16 cellular contexts compared by ENCODE assay signal in the genomic region with DNA sequence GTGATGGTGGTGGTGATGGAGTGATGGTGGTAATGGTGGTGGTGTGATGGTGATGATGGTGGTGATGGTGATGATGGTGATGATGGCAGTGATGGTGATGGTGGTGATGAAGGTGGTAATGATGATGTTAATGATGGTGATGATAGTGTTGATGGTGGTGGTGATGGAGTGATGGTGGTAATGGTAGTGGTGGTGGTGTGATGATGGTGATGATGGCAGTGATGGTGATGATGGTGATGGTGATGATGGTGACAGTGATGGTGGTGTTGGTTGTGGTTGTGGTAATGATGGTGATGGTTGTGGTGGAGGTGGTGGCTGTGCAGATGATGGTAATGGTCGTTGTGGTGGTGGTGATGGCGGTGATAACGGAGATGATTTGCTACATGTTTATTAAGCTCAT. TPM values are rescaled to one million over a fixed set of nuclear protein-coding genes. Genes with fewer than 3 reads are reported as not detected.
DNase-seq lines count a peak whose midpoint lies in the region; ATAC-seq, FAIRE-seq and TF ChIP-seq lines count a peak whose summit lies in the region.
"Had no signal": no experiment of that assay in that cellular context is flagged by ENCODE, and none has a peak within 500 bp of the region (broad histone marks: within the 10 kb centered on the region; RNA-seq: fewer than 3 reads in every experiment).

No MANE protein-coding gene starts in this region.

- TF ChIP-seq POLR2A in HepG2 (IDR thresholded peaks at IDR 0.05; ENCODE audit: insufficient read depth in 1 of 2, low read depth in 2 of 2, low read length in 2 of 2), result no peak
- no peak for TF ChIP-seq POLR2A in right lobe of liver (IDR thresholded peaks at IDR 0.05)

- H3K27me3 ChIP-seq in HepG2 (ENCODE audit: control insufficient read depth in 1 of 2, insufficient read depth in 2 of 2, low read length in 2 of 2) (no peaks in the 10 kb centered on the region), right lobe of liver (no peaks in the 10 kb centered on the region)

- intact Hi-C loops in HepG2 (cut with micrococcal nuclease; ENCODE audit: unreplicated experiment) (loop anchor here (1.0 kb wide), 1 partner anchor 8 kb away; no protein-coding TSS in a partner anchor), right lobe of liver (cut with DNase I) (loop anchor here in 1 of 2 donors (10.0 kb wide), 1 partner anchor 49 kb away; the partner anchor contains the start of gene SURF6)

- TF ChIP-seq CTCF in HepG2 (CRISPR knock-in tag; IDR thresholded peaks at IDR 0.05), result no peak
- TF ChIP-seq CTCF in right lobe of liver (IDR thresholded peaks at IDR 0.05), result no peak

- H3K4me3 ChIP-seq in HepG2 (replicated peaks in 1 of 3; ENCODE audit: insufficient read depth in 1 of 3, low read depth in 2 of 3, low read length in 3 of 3) (no peak overlapping the region), right lobe of liver (no peak overlapping the region)
- H3K4me3 ChIP-seq: A549, GM23248 had no signal

- no peaks in the 10 kb centered on the region for H3K36me3 ChIP-seq in HepG2 (replicated peaks in 1 of 2; ENCODE audit: control insufficient read depth in 1 of 2, insufficient read depth in 2 of 2, low read length in 2 of 2)
- H3K36me3 ChIP-seq in right lobe of liver, result no peaks in the 10 kb centered on the region

- in situ Hi-C loops in HepG2 (cut with HindIII; ENCODE audit: extremely low pct_ligation_motif_present, low pct_unique_long_range_greater_than_20kb), result no loop called here

- H3K27ac ChIP-seq in HepG2 (ENCODE audit: extremely low read length, insufficient read depth, low read length) (no peak overlapping the region), right lobe of liver (no peak overlapping the region)
- H3K27ac ChIP-seq: 22Rv1, A549, C4-2B, GM23248 had no signal

- POLR2A ChIA-PET in HepG2 (lab: Yijun Ruan, JAX), result interaction anchor here (3.7 kb wide), 1 partner anchor 35 kb away, joined by 18 read pairs; the partner anchor contains the start of genes MED22 and RPL7A

- H4K20me1 ChIP-seq in HepG2 (ENCODE audit: insufficient read depth, low read length), result no peaks in the 10 kb centered on the region

- BruUV-seq in HepG2 (replicated peaks; lab: Mats Ljungman, UMichigan), result no TSS peak

- 88% methylated on average over 3 of the region's 3 CpGs for WGBS in HepG2 (ENCODE audit: low lambda C conversion rate)
- WGBS in right lobe of liver (ENCODE audit: insufficient coverage, low coverage, low lambda C conversion rate, missing lambda C conversion rate), result 100% methylated on average over 2 of the region's 3 CpGs

- FAIRE-seq in HepG2 (lab: Jason Lieb, UNC), result no peak
- FAIRE-seq: A549, D721Med, G401.6, GM12891 had no signal

- H3K9me3 ChIP-seq in HepG2 (ENCODE audit: low read length) (peaks cover 10% of the 10 kb centered on the region; the same call in 1 of the 2 replicates), right lobe of liver (no peaks in the 10 kb centered on the region)
- H3K9me3 ChIP-seq: A549, Caco-2 had no signal

- no peak overlapping the region for H2AFZ ChIP-seq in HepG2 (ENCODE audit: low read length)
- H2AFZ ChIP-seq: GM23248 had no signal

- no peaks in the 10 kb centered on the region for H3K79me2 ChIP-seq in HepG2 (ENCODE audit: insufficient read depth, low read length)

- TF ChIP-seq RAD21 in HepG2 (CRISPR knock-in tag; IDR thresholded peaks at IDR 0.05), result no peak

- H3K4me1 ChIP-seq in HepG2 (ENCODE audit: insufficient read depth, low read length), result peaks cover 65% of the 10 kb centered on the region
- H3K4me1 ChIP-seq in right lobe of liver, result no peaks in the 10 kb centered on the region
- H3K4me1 ChIP-seq: A549, Caco-2 had no signal

- DNase-seq in HepG2 (ENCODE audit: low spot score), result no peak
- no peak for DNase-seq in right lobe of liver
- no peak for DNase-seq in stimulated activated CD4-positive, alpha-beta T cell treated with anti-CD3 and anti-CD28 coated beads, Interleukin-15, amount 100 ng/mL, for 24 hours
- no peak for DNase-seq in H4 (ENCODE audit: low spot score)
- DNase-seq: AML-193; Caco-2; CD4-positive, alpha-beta T cell; GM23248; H7 had no signal

- no peak overlapping the region for H3K9ac ChIP-seq in HepG2 (ENCODE audit: insufficient read depth, low read depth, low read length)
- H3K9ac ChIP-seq: GM23248 had no signal

- ATAC-seq in HepG2, result no peak
- no peak for ATAC-seq in right lobe of liver
- ATAC-seq: A549, HCT116 had no signal

- TF ChIP-seq EP300 in HepG2 (IDR thresholded peaks at IDR 0.05; ENCODE audit: low read depth in 2 of 2, low read length in 2 of 2) (no peak), HepG2 (CRISPR knock-in tag; IDR thresholded peaks at IDR 0.05; ENCODE audit: borderline replicate concordance) (no peak)

- H3K4me2 ChIP-seq in HepG2 (ENCODE audit: low read depth, low read length), result no peak overlapping the region
- H3K4me2 ChIP-seq: A549 had no signal

- CTCF ChIA-PET in HepG2 (lab: Yijun Ruan, JAX; ENCODE audit: low intra/inter-chr PET ratio, low total read pairs), result no interaction called here

RNA-seq across cellular contexts. Expression of gene STKLD1, which starts 7.3 kb away (rescaled TPM):
- total RNA-seq in HepG2 (2016; rRNA removed; fragmentation: Illumina TruSeq; extraction: Trizol) (1.1 and 2.2 TPM in 2 replicates), right lobe of liver (1 to 10 TPM in 2 of 6 experiments, under 1 TPM in 3, not detected in 1; 0.43 to 2.6 (median 0.81) TPM)
- 3.2 and 4.6 TPM in 2 replicates for total RNA-seq in HepG2 (2016; cell fraction: cytosol; rRNA removed; fragmentation: Illumina TruSeq; extraction: Trizol; ENCODE audit: low read depth)
- 1.6 TPM in 2 replicates for total RNA-seq in HepG2 (2016; cell fraction: insoluble cytoplasmic fraction; rRNA removed; fragmentation: Illumina TruSeq; extraction: Trizol)
- 3.7 and 4.8 TPM in 2 replicates for total RNA-seq in HepG2 (2016; cell fraction: membrane; rRNA removed; fragmentation: Illumina TruSeq; extraction: Trizol)
- total RNA-seq in HepG2 (2016; cell fraction: nucleus; rRNA removed; fragmentation: Illumina TruSeq; extraction: Trizol), result 0.53 and 0.75 TPM in 2 replicates
- polyA plus RNA-seq in HepG2 (2011; rRNA removed), result 1.5 and 3.8 TPM in 2 replicates
- 2.0 and 2.7 TPM in 2 replicates for polyA plus RNA-seq in HepG2 (2011; cell fraction: cytosol; rRNA removed)
- polyA plus RNA-seq in HepG2 (2011; cell fraction: nucleus; rRNA removed), result 0.87 and 3.7 TPM in 2 replicates
- 3.1 and 4.8 TPM in 2 replicates for polyA plus RNA-seq in HepG2 (2012)
- polyA plus RNA-seq in HepG2 (2016; cell fraction: cytosol; fragmentation: Illumina TruSeq; extraction: Trizol; ENCODE audit: low read depth), result 4.2 and 4.8 TPM in 2 replicates
- polyA plus RNA-seq in HepG2 (2016; cell fraction: insoluble cytoplasmic fraction; fragmentation: Illumina TruSeq; extraction: Trizol; ENCODE audit: low read depth), result 1.5 and 2.2 TPM in 2 replicates
- polyA plus RNA-seq in HepG2 (2016; cell fraction: membrane; fragmentation: Illumina TruSeq; extraction: Trizol; ENCODE audit: low read depth), result 3.8 and 5.3 TPM in 2 replicates
- 1.2 and 2.1 TPM in 2 replicates for polyA plus RNA-seq in HepG2 (2016; cell fraction: nucleus; fragmentation: Illumina TruSeq; extraction: Trizol; ENCODE audit: insufficient read depth, low read depth)
- polyA minus RNA-seq in HepG2 (2011; rRNA and poly(A)+ RNA removed; ENCODE audit: low replicate concordance), result 0.56 and 1.5 TPM in 2 replicates
- polyA minus RNA-seq in HepG2 (2011; cell fraction: cytosol; rRNA and poly(A)+ RNA removed), result 0.59 TPM in 1 of 2 replicates, not detected in the other
- polyA minus RNA-seq in HepG2 (2011; cell fraction: nucleus; rRNA and poly(A)+ RNA removed), result 0.77 and 1.1 TPM in 2 replicates
- total RNA-seq in H4 (2014; rRNA removed; shearing (Covaris generic)), result 0.62 and 1.0 TPM in 2 replicates

RNA-seq across cellular contexts. Expression of gene SURF4, which starts 7.6 kb away (rescaled TPM):
- 135 and 265 TPM in 2 replicates for total RNA-seq in HepG2 (2016; rRNA removed; fragmentation: Illumina TruSeq; extraction: Trizol)
- 32.2 and 32.9 TPM in 2 replicates for total RNA-seq in HepG2 (2016; cell fraction: cytosol; rRNA removed; fragmentation: Illumina TruSeq; extraction: Trizol; ENCODE audit: low read depth)
- 115 and 269 TPM in 2 replicates for total RNA-seq in HepG2 (2016; cell fraction: insoluble cytoplasmic fraction; rRNA removed; fragmentation: Illumina TruSeq; extraction: Trizol)
- 110 and 114 TPM in 2 replicates for total RNA-seq in HepG2 (2016; cell fraction: membrane; rRNA removed; fragmentation: Illumina TruSeq; extraction: Trizol)
- 228 and 275 TPM in 2 replicates for total RNA-seq in HepG2 (2016; cell fraction: nucleus; rRNA removed; fragmentation: Illumina TruSeq; extraction: Trizol)
- 220 and 224 TPM in 2 replicates for polyA plus RNA-seq in HepG2 (2011; rRNA removed)
- 264 and 277 TPM in 2 replicates for polyA plus RNA-seq in HepG2 (2011; cell fraction: cytosol; rRNA removed)
- polyA plus RNA-seq in HepG2 (2011; cell fraction: nucleus; rRNA removed), result 180 and 191 TPM in 2 replicates
- polyA plus RNA-seq in HepG2 (2012), result 188 and 224 TPM in 2 replicates
- 32.1 and 37.0 TPM in 2 replicates for polyA plus RNA-seq in HepG2 (2016; cell fraction: cytosol; fragmentation: Illumina TruSeq; extraction: Trizol; ENCODE audit: low read depth)
- polyA plus RNA-seq in HepG2 (2016; cell fraction: insoluble cytoplasmic fraction; fragmentation: Illumina TruSeq; extraction: Trizol; ENCODE audit: low read depth), result 124 and 145 TPM in 2 replicates
- polyA plus RNA-seq in HepG2 (2016; cell fraction: membrane; fragmentation: Illumina TruSeq; extraction: Trizol; ENCODE audit: low read depth), result 76.2 and 78.0 TPM in 2 replicates
- 397 and 400 TPM in 2 replicates for polyA plus RNA-seq in HepG2 (2016; cell fraction: nucleus; fragmentation: Illumina TruSeq; extraction: Trizol; ENCODE audit: insufficient read depth, low read depth)
- polyA minus RNA-seq in HepG2 (2011; rRNA and poly(A)+ RNA removed; ENCODE audit: low replicate concordance), result 375 and 710 TPM in 2 replicates
- 173 and 200 TPM in 2 replicates for polyA minus RNA-seq in HepG2 (2011; cell fraction: cytosol; rRNA and poly(A)+ RNA removed)
- polyA minus RNA-seq in HepG2 (2011; cell fraction: nucleus; rRNA and poly(A)+ RNA removed), result 72.5 and 84.8 TPM in 2 replicates
- total RNA-seq in right lobe of liver, result 100 to 1,000 TPM; 181 to 243 (median 213) TPM
- total RNA-seq in H4 (2014; rRNA removed; shearing (Covaris generic)), result 220 and 254 TPM in 2 replicates

RNA-seq across cellular contexts. Expression of gene SURF2, which starts 27.1 kb away (rescaled TPM):
- total RNA-seq in HepG2 (2016; rRNA removed; fragmentation: Illumina TruSeq; extraction: Trizol) (10.3 and 13.6 TPM in 2 replicates), right lobe of liver (10 to 100 TPM in 2 of 6 experiments, 1 to 10 TPM in 4; 6.3 to 16.9 (median 8.2) TPM)
- total RNA-seq in HepG2 (2016; cell fraction: cytosol; rRNA removed; fragmentation: Illumina TruSeq; extraction: Trizol; ENCODE audit: low read depth), result 10.3 and 15.8 TPM in 2 replicates
- 12.0 and 12.6 TPM in 2 replicates for total RNA-seq in HepG2 (2016; cell fraction: insoluble cytoplasmic fraction; rRNA removed; fragmentation: Illumina TruSeq; extraction: Trizol)
- total RNA-seq in HepG2 (2016; cell fraction: membrane; rRNA removed; fragmentation: Illumina TruSeq; extraction: Trizol), result 10.0 and 13.9 TPM in 2 replicates
- total RNA-seq in HepG2 (2016; cell fraction: nucleus; rRNA removed; fragmentation: Illumina TruSeq; extraction: Trizol), result 4.1 and 4.4 TPM in 2 replicates
- 6.1 and 6.3 TPM in 2 replicates for polyA plus RNA-seq in HepG2 (2011; rRNA removed)
- 6.8 and 9.7 TPM in 2 replicates for polyA plus RNA-seq in HepG2 (2011; cell fraction: cytosol; rRNA removed)
- 6.6 and 8.7 TPM in 2 replicates for polyA plus RNA-seq in HepG2 (2011; cell fraction: nucleus; rRNA removed)
- 6.8 and 8.6 TPM in 2 replicates for polyA plus RNA-seq in HepG2 (2012)
- polyA plus RNA-seq in HepG2 (2016; cell fraction: cytosol; fragmentation: Illumina TruSeq; extraction: Trizol; ENCODE audit: low read depth), result 14.4 and 20.2 TPM in 2 replicates
- polyA plus RNA-seq in HepG2 (2016; cell fraction: insoluble cytoplasmic fraction; fragmentation: Illumina TruSeq; extraction: Trizol; ENCODE audit: low read depth), result 19.8 and 21.6 TPM in 2 replicates
- polyA plus RNA-seq in HepG2 (2016; cell fraction: membrane; fragmentation: Illumina TruSeq; extraction: Trizol; ENCODE audit: low read depth), result 12.6 and 15.8 TPM in 2 replicates
- 11.3 and 11.9 TPM in 2 replicates for polyA plus RNA-seq in HepG2 (2016; cell fraction: nucleus; fragmentation: Illumina TruSeq; extraction: Trizol; ENCODE audit: insufficient read depth, low read depth)
- 3.5 and 24.4 TPM in 2 replicates for polyA minus RNA-seq in HepG2 (2011; rRNA and poly(A)+ RNA removed; ENCODE audit: low replicate concordance)
- 2.3 and 5.0 TPM in 2 replicates for polyA minus RNA-seq in HepG2 (2011; cell fraction: cytosol; rRNA and poly(A)+ RNA removed)
- polyA minus RNA-seq in HepG2 (2011; cell fraction: nucleus; rRNA and poly(A)+ RNA removed), result 1.6 and 2.3 TPM in 2 replicates
- total RNA-seq in H4 (2014; rRNA removed; shearing (Covaris generic)), result 22.1 and 23.0 TPM in 2 replicates

RNA-seq across cellular contexts. Expression of gene SURF1, which starts 27.2 kb away (rescaled TPM):
- total RNA-seq in HepG2 (2016; rRNA removed; fragmentation: Illumina TruSeq; extraction: Trizol) (10.6 and 17.8 TPM in 2 replicates), right lobe of liver (10 to 100 TPM; 37.4 to 68.8 (median 44.5) TPM)
- total RNA-seq in HepG2 (2016; cell fraction: cytosol; rRNA removed; fragmentation: Illumina TruSeq; extraction: Trizol; ENCODE audit: low read depth), result 21.0 and 25.4 TPM in 2 replicates
- total RNA-seq in HepG2 (2016; cell fraction: insoluble cytoplasmic fraction; rRNA removed; fragmentation: Illumina TruSeq; extraction: Trizol), result 9.6 and 18.9 TPM in 2 replicates
- 22.4 and 26.0 TPM in 2 replicates for total RNA-seq in HepG2 (2016; cell fraction: membrane; rRNA removed; fragmentation: Illumina TruSeq; extraction: Trizol)
- total RNA-seq in HepG2 (2016; cell fraction: nucleus; rRNA removed; fragmentation: Illumina TruSeq; extraction: Trizol), result 13.9 and 14.0 TPM in 2 replicates
- polyA plus RNA-seq in HepG2 (2011; rRNA removed), result 39.2 and 40.7 TPM in 2 replicates
- 29.3 and 32.3 TPM in 2 replicates for polyA plus RNA-seq in HepG2 (2011; cell fraction: cytosol; rRNA removed)
- 29.7 and 32.0 TPM in 2 replicates for polyA plus RNA-seq in HepG2 (2011; cell fraction: nucleus; rRNA removed)
- polyA plus RNA-seq in HepG2 (2012), result 22.8 and 26.6 TPM in 2 replicates
- 52.7 and 53.1 TPM in 2 replicates for polyA plus RNA-seq in HepG2 (2016; cell fraction: cytosol; fragmentation: Illumina TruSeq; extraction: Trizol; ENCODE audit: low read depth)
- polyA plus RNA-seq in HepG2 (2016; cell fraction: insoluble cytoplasmic fraction; fragmentation: Illumina TruSeq; extraction: Trizol; ENCODE audit: low read depth), result 19.0 and 20.1 TPM in 2 replicates
- 38.1 and 44.5 TPM in 2 replicates for polyA plus RNA-seq in HepG2 (2016; cell fraction: membrane; fragmentation: Illumina TruSeq; extraction: Trizol; ENCODE audit: low read depth)
- 46.1 and 51.6 TPM in 2 replicates for polyA plus RNA-seq in HepG2 (2016; cell fraction: nucleus; fragmentation: Illumina TruSeq; extraction: Trizol; ENCODE audit: insufficient read depth, low read depth)
- polyA minus RNA-seq in HepG2 (2011; rRNA and poly(A)+ RNA removed; ENCODE audit: low replicate concordance), result 14.4 and 46.3 TPM in 2 replicates
- polyA minus RNA-seq in HepG2 (2011; cell fraction: cytosol; rRNA and poly(A)+ RNA removed), result 8.0 and 10.5 TPM in 2 replicates
- 7.1 and 7.5 TPM in 2 replicates for polyA minus RNA-seq in HepG2 (2011; cell fraction: nucleus; rRNA and poly(A)+ RNA removed)
- total RNA-seq in H4 (2014; rRNA removed; shearing (Covaris generic)), result 45.4 and 72.0 TPM in 2 replicates

RNA-seq across cellular contexts. Expression of gene REXO4, which starts 34.4 kb away (rescaled TPM):
- total RNA-seq in HepG2 (2016; rRNA removed; fragmentation: Illumina TruSeq; extraction: Trizol) (30.4 and 32.9 TPM in 2 replicates), right lobe of liver (10 to 100 TPM in 5 of 6 experiments, 1 to 10 TPM in 1; 9.5 to 19.9 (median 12.0) TPM)
- 13.1 and 13.7 TPM in 2 replicates for total RNA-seq in HepG2 (2016; cell fraction: cytosol; rRNA removed; fragmentation: Illumina TruSeq; extraction: Trizol; ENCODE audit: low read depth)
- 30.5 and 30.8 TPM in 2 replicates for total RNA-seq in HepG2 (2016; cell fraction: insoluble cytoplasmic fraction; rRNA removed; fragmentation: Illumina TruSeq; extraction: Trizol)
- 26.1 and 26.5 TPM in 2 replicates for total RNA-seq in HepG2 (2016; cell fraction: membrane; rRNA removed; fragmentation: Illumina TruSeq; extraction: Trizol)
- 13.7 and 15.5 TPM in 2 replicates for total RNA-seq in HepG2 (2016; cell fraction: nucleus; rRNA removed; fragmentation: Illumina TruSeq; extraction: Trizol)
- polyA plus RNA-seq in HepG2 (2011; rRNA removed), result 18.5 and 20.2 TPM in 2 replicates
- 20.6 and 24.2 TPM in 2 replicates for polyA plus RNA-seq in HepG2 (2011; cell fraction: cytosol; rRNA removed)
- polyA plus RNA-seq in HepG2 (2011; cell fraction: nucleus; rRNA removed), result 13.1 and 13.9 TPM in 2 replicates
- 18.4 and 20.8 TPM in 2 replicates for polyA plus RNA-seq in HepG2 (2012)
- 13.2 and 14.9 TPM in 2 replicates for polyA plus RNA-seq in HepG2 (2016; cell fraction: cytosol; fragmentation: Illumina TruSeq; extraction: Trizol; ENCODE audit: low read depth)
- polyA plus RNA-seq in HepG2 (2016; cell fraction: insoluble cytoplasmic fraction; fragmentation: Illumina TruSeq; extraction: Trizol; ENCODE audit: low read depth), result 40.1 and 41.2 TPM in 2 replicates
- polyA plus RNA-seq in HepG2 (2016; cell fraction: membrane; fragmentation: Illumina TruSeq; extraction: Trizol; ENCODE audit: low read depth), result 23.2 and 24.3 TPM in 2 replicates
- 25.0 and 27.5 TPM in 2 replicates for polyA plus RNA-seq in HepG2 (2016; cell fraction: nucleus; fragmentation: Illumina TruSeq; extraction: Trizol; ENCODE audit: insufficient read depth, low read depth)
- 29.1 and 46.3 TPM in 2 replicates for polyA minus RNA-seq in HepG2 (2011; rRNA and poly(A)+ RNA removed; ENCODE audit: low replicate concordance)
- 14.4 and 15.3 TPM in 2 replicates for polyA minus RNA-seq in HepG2 (2011; cell fraction: cytosol; rRNA and poly(A)+ RNA removed)
- 16.2 TPM in 2 replicates for polyA minus RNA-seq in HepG2 (2011; cell fraction: nucleus; rRNA and poly(A)+ RNA removed)
- total RNA-seq in H4 (2014; rRNA removed; shearing (Covaris generic)), result 11.5 and 15.8 TPM in 2 replicates
